In genomic region chr13:31870511-31870910, GRCh38 we compare ENCODE assay signal across 26 cellular contexts.
"Had no signal": no experiment of that assay in that cellular context is flagged by ENCODE, and none has a peak within 500 bp of the region (broad histone marks: within the 10 kb centered on the region; RNA-seq: fewer than 3 reads in every experiment).

No MANE protein-coding gene starts in this region.

- DNase-seq: activated CD4-positive, alpha-beta T cell treated with anti-CD3 and anti-CD28 coated beads, Interleukin-2, amount 50 U/mL, for 1 hour; activated CD4-positive, CD25-positive, alpha-beta regulatory T cell treated with anti-CD3 and anti-CD28 coated beads, Interleukin-2, amount 50 U/mL, for 72 hours; activated CD8-positive, alpha-beta memory T cell treated with anti-CD3 and anti-CD28 coated beads for 24 hours; activated CD8-positive, alpha-beta memory T cell treated with anti-CD3 and anti-CD28 coated beads, Interleukin-2, amount 50 U/mL, for 48 hours; activated effector memory CD4-positive, alpha-beta T cell treated with anti-CD3 and anti-CD28 coated beads, Interleukin-2, amount 50 U/mL, for 16 hours; activated naive CD4-positive, alpha-beta T cell treated with anti-CD3 and anti-CD28 coated beads, Interleukin-2, amount 50 U/mL, for 16 hours; activated T-cell treated with anti-CD3 and anti-CD28 coated beads, Interleukin-2, amount 50 U/mL, for 48 hours; effector memory CD8-positive, alpha-beta T cell; gastrocnemius medialis; head of caudate nucleus; kidney; left ventricle myocardium inferior; mesenchymal stem cell; mucosa of descending colon; naive thymus-derived CD4-positive, alpha-beta T cell; small intestine; stimulated activated CD4-positive, alpha-beta T cell treated with anti-CD3 and anti-CD28 coated beads, Interleukin-15, amount 100 ng/mL, for 24 hours; stimulated activated CD4-positive, alpha-beta T cell treated with anti-CD3 and anti-CD28 coated beads, Interleukin-2, amount 100 ng/mL, for 48 hours; T-helper 1 cell; T1000; upper lobe of left lung had no signal

- H3K27me3 ChIP-seq: cardiac muscle cell, gastrocnemius medialis, neural progenitor cell, right atrium auricular region, upper lobe of left lung had no signal

- ATAC-seq: effector memory CD8-positive, alpha-beta T cell; gastrocnemius medialis; mucosa of descending colon; naive thymus-derived CD4-positive, alpha-beta T cell had no signal

- H3K36me3 ChIP-seq: cardiac muscle cell, gastrocnemius medialis, left ventricle myocardium inferior, neural progenitor cell, prostate gland, right atrium auricular region, thoracic aorta, upper lobe of left lung had no signal

- H3K9me3 ChIP-seq: gastrocnemius medialis, left ventricle myocardium inferior, mucosa of descending colon, prostate gland, right atrium auricular region, thoracic aorta, upper lobe of left lung had no signal

- H3K4me3 ChIP-seq: cardiac muscle cell, gastrocnemius medialis, left ventricle myocardium inferior, mucosa of descending colon, neural progenitor cell, prostate gland, right atrium auricular region, thoracic aorta, upper lobe of left lung had no signal
